In the genomic region with DNA sequence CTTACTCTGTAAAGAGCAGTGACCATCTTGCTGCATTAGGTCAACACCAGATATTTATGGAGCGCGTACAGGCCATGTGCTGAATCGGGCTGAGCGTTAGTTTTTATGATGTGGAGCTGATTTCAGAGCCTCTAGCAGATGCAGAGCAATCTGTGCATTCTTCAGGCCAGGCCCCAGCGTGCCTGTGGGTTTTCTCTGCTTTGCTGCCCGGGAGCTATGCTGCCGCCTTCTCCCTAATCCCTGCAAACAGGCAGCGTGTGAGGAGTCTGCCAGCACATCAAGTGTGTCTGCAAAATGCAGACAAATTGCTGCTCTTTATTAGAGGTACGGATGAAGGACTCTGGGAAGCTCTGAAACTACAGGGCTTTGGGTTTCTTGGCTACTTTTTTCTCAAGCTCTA, we compare ENCODE assay signal across 1 cellular context.
TF ChIP-seq lines count a peak whose summit lies in the region.

No MANE protein-coding gene starts in this region.

TF ChIP-seq in H1, 55 proteins besides CTCF, POLR2A, EP300 and RAD21 (continued from another document):
- TF ChIP-seq, protein P1, sequence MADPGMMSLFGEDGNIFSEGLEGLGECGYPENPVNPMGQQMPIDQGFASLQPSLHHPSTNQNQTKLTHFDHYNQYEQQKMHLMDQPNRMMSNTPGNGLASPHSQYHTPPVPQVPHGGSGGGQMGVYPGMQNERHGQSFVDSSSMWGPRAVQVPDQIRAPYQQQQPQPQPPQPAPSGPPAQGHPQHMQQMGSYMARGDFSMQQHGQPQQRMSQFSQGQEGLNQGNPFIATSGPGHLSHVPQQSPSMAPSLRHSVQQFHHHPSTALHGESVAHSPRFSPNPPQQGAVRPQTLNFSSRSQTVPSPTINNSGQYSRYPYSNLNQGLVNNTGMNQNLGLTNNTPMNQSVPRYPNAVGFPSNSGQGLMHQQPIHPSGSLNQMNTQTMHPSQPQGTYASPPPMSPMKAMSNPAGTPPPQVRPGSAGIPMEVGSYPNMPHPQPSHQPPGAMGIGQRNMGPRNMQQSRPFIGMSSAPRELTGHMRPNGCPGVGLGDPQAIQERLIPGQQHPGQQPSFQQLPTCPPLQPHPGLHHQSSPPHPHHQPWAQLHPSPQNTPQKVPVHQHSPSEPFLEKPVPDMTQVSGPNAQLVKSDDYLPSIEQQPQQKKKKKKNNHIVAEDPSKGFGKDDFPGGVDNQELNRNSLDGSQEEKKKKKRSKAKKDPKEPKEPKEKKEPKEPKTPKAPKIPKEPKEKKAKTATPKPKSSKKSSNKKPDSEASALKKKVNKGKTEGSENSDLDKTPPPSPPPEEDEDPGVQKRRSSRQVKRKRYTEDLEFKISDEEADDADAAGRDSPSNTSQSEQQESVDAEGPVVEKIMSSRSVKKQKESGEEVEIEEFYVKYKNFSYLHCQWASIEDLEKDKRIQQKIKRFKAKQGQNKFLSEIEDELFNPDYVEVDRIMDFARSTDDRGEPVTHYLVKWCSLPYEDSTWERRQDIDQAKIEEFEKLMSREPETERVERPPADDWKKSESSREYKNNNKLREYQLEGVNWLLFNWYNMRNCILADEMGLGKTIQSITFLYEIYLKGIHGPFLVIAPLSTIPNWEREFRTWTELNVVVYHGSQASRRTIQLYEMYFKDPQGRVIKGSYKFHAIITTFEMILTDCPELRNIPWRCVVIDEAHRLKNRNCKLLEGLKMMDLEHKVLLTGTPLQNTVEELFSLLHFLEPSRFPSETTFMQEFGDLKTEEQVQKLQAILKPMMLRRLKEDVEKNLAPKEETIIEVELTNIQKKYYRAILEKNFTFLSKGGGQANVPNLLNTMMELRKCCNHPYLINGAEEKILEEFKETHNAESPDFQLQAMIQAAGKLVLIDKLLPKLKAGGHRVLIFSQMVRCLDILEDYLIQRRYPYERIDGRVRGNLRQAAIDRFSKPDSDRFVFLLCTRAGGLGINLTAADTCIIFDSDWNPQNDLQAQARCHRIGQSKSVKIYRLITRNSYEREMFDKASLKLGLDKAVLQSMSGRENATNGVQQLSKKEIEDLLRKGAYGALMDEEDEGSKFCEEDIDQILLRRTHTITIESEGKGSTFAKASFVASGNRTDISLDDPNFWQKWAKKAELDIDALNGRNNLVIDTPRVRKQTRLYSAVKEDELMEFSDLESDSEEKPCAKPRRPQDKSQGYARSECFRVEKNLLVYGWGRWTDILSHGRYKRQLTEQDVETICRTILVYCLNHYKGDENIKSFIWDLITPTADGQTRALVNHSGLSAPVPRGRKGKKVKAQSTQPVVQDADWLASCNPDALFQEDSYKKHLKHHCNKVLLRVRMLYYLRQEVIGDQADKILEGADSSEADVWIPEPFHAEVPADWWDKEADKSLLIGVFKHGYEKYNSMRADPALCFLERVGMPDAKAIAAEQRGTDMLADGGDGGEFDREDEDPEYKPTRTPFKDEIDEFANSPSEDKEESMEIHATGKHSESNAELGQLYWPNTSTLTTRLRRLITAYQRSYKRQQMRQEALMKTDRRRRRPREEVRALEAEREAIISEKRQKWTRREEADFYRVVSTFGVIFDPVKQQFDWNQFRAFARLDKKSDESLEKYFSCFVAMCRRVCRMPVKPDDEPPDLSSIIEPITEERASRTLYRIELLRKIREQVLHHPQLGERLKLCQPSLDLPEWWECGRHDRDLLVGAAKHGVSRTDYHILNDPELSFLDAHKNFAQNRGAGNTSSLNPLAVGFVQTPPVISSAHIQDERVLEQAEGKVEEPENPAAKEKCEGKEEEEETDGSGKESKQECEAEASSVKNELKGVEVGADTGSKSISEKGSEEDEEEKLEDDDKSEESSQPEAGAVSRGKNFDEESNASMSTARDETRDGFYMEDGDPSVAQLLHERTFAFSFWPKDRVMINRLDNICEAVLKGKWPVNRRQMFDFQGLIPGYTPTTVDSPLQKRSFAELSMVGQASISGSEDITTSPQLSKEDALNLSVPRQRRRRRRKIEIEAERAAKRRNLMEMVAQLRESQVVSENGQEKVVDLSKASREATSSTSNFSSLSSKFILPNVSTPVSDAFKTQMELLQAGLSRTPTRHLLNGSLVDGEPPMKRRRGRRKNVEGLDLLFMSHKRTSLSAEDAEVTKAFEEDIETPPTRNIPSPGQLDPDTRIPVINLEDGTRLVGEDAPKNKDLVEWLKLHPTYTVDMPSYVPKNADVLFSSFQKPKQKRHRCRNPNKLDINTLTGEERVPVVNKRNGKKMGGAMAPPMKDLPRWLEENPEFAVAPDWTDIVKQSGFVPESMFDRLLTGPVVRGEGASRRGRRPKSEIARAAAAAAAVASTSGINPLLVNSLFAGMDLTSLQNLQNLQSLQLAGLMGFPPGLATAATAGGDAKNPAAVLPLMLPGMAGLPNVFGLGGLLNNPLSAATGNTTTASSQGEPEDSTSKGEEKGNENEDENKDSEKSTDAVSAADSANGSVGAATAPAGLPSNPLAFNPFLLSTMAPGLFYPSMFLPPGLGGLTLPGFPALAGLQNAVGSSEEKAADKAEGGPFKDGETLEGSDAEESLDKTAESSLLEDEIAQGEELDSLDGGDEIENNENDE (IDR thresholded peaks at IDR 0.05; ENCODE audit: insufficient replicate concordance, low read length), result no peak
- TF ChIP-seq JUN (IDR thresholded peaks at IDR 0.05; ENCODE audit: low read depth, low read length), result no peak
- no peak for TF ChIP-seq SIRT6 (IDR thresholded peaks at IDR 0.05; ENCODE audit: low read length)
- no peak for TF ChIP-seq PHF8 (conservative IDR thresholded peaks at IDR 0.05; ENCODE audit: low read depth, low read length)
- TF ChIP-seq RNF2 (IDR thresholded peaks at IDR 0.05; ENCODE audit: borderline replicate concordance, low read depth, low read length, missing control alignments, poor library complexity, severe bottlenecking), result no peak
- TF ChIP-seq SP4 (IDR thresholded peaks at IDR 0.05; ENCODE audit: low read length), result no peak
